In genomic region chr5:131304414-131304813, GRCh38 we compare ENCODE assay signal across 1 cellular context.
A peak's percentile ranks its signal among the peaks of the same experiment; 100 is the strongest.
TF ChIP-seq lines count a peak whose summit lies in the region.

No MANE protein-coding gene starts in this region.

TF ChIP-seq in SK-N-SH treated with all-trans-retinoic acid at 6 μM for 48 hours, 23 proteins besides CTCF, POLR2A, EP300 and RAD21 (continued from another document):
- no peak for TF ChIP-seq BACH2 (CRISPR knock-in tag; IDR thresholded peaks at IDR 0.05; ENCODE audit: borderline replicate concordance)
- TF ChIP-seq ZFP3 (CRISPR knock-in tag; IDR thresholded peaks at IDR 0.05) = peak; percentile 77
- 0 out of 2 replicates have a peak, but pooled peaks have one; percentile 28 for TF ChIP-seq ZNF565 (CRISPR knock-in tag; conservative IDR thresholded peaks at IDR 0.05; ENCODE audit: low read depth)
- TF ChIP-seq CREB5 (CRISPR knock-in tag; IDR thresholded peaks at IDR 0.05; ENCODE audit: low read depth) = no peak; the same call in none of the 2 replicates
- TF ChIP-seq ESRRG (CRISPR knock-in tag; IDR thresholded peaks at IDR 0.05) = no peak
- TF ChIP-seq ZFP30 (CRISPR knock-in tag; IDR thresholded peaks at IDR 0.05) = no peak
- peak; percentile 88; the same call in 1 of the 2 replicates for TF ChIP-seq TCF4 (CRISPR knock-in tag; IDR thresholded peaks at IDR 0.05; ENCODE audit: borderline replicate concordance)
